Comparison of ENCODE assay signal across 11 cellular contexts in the genomic region with DNA sequence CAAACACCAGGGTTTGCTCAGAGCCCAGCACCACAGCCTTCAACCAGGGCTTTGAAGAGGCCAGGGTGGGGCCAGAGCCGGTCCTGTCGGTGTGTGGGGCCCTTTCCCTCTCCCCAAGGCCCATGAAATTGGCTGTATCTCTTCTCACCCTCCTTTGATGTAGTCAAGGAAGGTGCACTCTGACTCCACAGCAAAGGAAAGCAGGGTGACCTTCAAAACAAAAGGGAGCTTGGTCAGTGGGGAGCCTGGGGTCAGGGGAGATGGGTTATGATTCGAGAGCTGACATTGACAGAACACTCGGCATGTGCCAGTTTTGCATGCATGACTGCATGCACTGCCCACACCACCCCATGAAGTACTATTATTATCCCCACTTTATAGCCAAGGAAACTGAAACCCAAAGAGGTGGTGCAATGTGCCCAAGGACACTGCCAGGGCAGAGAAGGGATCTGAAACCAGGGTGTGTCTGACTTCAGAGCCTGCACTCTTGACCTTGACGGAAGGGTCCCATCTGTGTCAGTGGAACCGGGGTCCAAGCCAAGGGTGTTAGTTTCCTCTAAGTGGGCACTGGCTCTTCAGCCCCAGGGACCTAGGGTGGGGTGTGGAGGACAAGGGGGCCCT. TPM values are rescaled to one million over a fixed set of nuclear protein-coding genes. Genes with fewer than 3 reads are reported as not detected.
A peak's percentile ranks its signal among the peaks of the same experiment; 100 is the strongest.
DNase-seq lines count a peak whose midpoint lies in the region; ATAC-seq, FAIRE-seq and TF ChIP-seq lines count a peak whose summit lies in the region.
"Had no signal": no experiment of that assay in that cellular context is flagged by ENCODE, and none has a peak within 500 bp of the region (broad histone marks: within the 10 kb centered on the region; RNA-seq: fewer than 3 reads in every experiment).

No MANE protein-coding gene starts in this region.

- 15 to 49% (median 28%) methylated on average over 6 of the region's 6 CpGs for WGBS in small intestine, 3 donors

- peak overlapping the region; percentile 76 for H3K27ac Mint-ChIP-seq in activated CD4-positive, alpha-beta T cell treated with anti-CD3 and anti-CD28 coated beads, Interleukin-2, amount 10 ng/mL, durations not matched to agents 7 days and 5 days
- H3K27ac Mint-ChIP-seq in activated T-helper 1 cell treated with anti-CD3 and anti-CD28 coated beads, Interleukin-12 subunit alpha, Interleukin-12 subunit beta, Interleukin-2, Interleukin-4 antibody, amounts not matched to agents 30 ng/mL and 10 ng/mL and 1 ng/mL, durations not matched to agents 14 hours and 24 hours and 36 hours: peak overlapping the region; percentile 61

- no peak overlapping the region for H3K4me3 Mint-ChIP-seq in activated CD4-positive, alpha-beta T cell treated with anti-CD3 and anti-CD28 coated beads, Interleukin-2, amount 10 ng/mL, durations not matched to agents 7 days and 5 days
- H3K4me3 Mint-ChIP-seq in activated T-helper 1 cell treated with anti-CD3 and anti-CD28 coated beads, Interleukin-12 subunit alpha, Interleukin-12 subunit beta, Interleukin-2, Interleukin-4 antibody, amounts not matched to agents 30 ng/mL and 10 ng/mL and 1 ng/mL, durations not matched to agents 14 hours and 24 hours and 36 hours: no peak overlapping the region

- H3K27ac ChIP-seq in small intestine (ENCODE audit: low read depth in 1 of 2, low read length in 1 of 2): peak overlapping the region; percentile 63 to 91

- H3K4me3 ChIP-seq in small intestine (ENCODE audit: low read depth in 1 of 2, low read length in 2 of 2): no peak overlapping the region

- peaks cover 14 to 16% of the 10 kb centered on the region in 2 donors for H3K4me1 ChIP-seq in small intestine (ENCODE audit: control insufficient read depth in 2 of 2, insufficient read depth in 1 of 2, low read depth in 1 of 2, low read length in 1 of 2)

- H3K4me1 Mint-ChIP-seq in activated CD4-positive, alpha-beta T cell treated with anti-CD3 and anti-CD28 coated beads, Interleukin-2, amount 10 ng/mL, durations not matched to agents 7 days and 5 days: peaks cover 62% of the 10 kb centered on the region
- peaks cover 74% of the 10 kb centered on the region for H3K4me1 Mint-ChIP-seq in activated T-helper 1 cell treated with anti-CD3 and anti-CD28 coated beads, Interleukin-12 subunit alpha, Interleukin-12 subunit beta, Interleukin-2, Interleukin-4 antibody, amounts not matched to agents 30 ng/mL and 10 ng/mL and 1 ng/mL, durations not matched to agents 14 hours and 24 hours and 36 hours (ENCODE audit: low read depth)

- H3K36me3 Mint-ChIP-seq in activated CD4-positive, alpha-beta T cell treated with anti-CD3 and anti-CD28 coated beads, Interleukin-2, amount 10 ng/mL, durations not matched to agents 7 days and 5 days (ENCODE audit: low read depth): peaks cover 11% of the 10 kb centered on the region
- H3K36me3 Mint-ChIP-seq in activated T-helper 1 cell treated with anti-CD3 and anti-CD28 coated beads, Interleukin-12 subunit alpha, Interleukin-12 subunit beta, Interleukin-2, Interleukin-4 antibody, amounts not matched to agents 30 ng/mL and 10 ng/mL and 1 ng/mL, durations not matched to agents 14 hours and 24 hours and 36 hours (ENCODE audit: low read depth): peaks cover 8% of the 10 kb centered on the region

- POLR2A ChIA-PET in activated CD4-positive, alpha-beta T cell treated with anti-CD3 and anti-CD28 coated beads, Interleukin-2, amount 10 ng/mL, durations not matched to agents 7 days and 5 days (lab: Charles Lee): no interaction called here

- no peak for DNase-seq in activated CD4-positive, alpha-beta T cell treated with anti-CD3 and anti-CD28 coated beads, Interleukin-2, amount 10 ng/mL, durations not matched to agents 7 days and 5 days
- DNase-seq in activated CD4-positive, alpha-beta T cell treated with anti-CD3 and anti-CD28 coated beads, Interleukin-2, amount 50 U/mL, for 4 hours: no peak
- DNase-seq in activated T-helper 1 cell treated with anti-CD3 and anti-CD28 coated beads, Interleukin-12 subunit alpha, Interleukin-12 subunit beta, Interleukin-2, Interleukin-4 antibody, amounts not matched to agents 30 ng/mL and 10 ng/mL and 1 ng/mL, durations not matched to agents 14 hours and 24 hours and 36 hours (ENCODE audit: low spot score): no peak
- DNase-seq in small intestine (peak; percentile 88), SW 1271 (lab: John Stamatoyannopoulos, UW) (no peak), GM20000 (ENCODE audit: low spot score) (no peak), T1000 (lab: John Stamatoyannopoulos, UW) (no peak)
- DNase-seq: aorta, hippocampal formation had no signal

- H3K9me3 ChIP-seq in small intestine (ENCODE audit: control insufficient read depth, low read depth): no peaks in the 10 kb centered on the region

- CTCF ChIA-PET in activated CD4-positive, alpha-beta T cell treated with anti-CD3 and anti-CD28 coated beads, Interleukin-2, amount 10 ng/mL, durations not matched to agents 7 days and 5 days (lab: Charles Lee): interaction anchor here (0.6 to 4.9 kb wide), 13 partner anchors 9 to 337 kb away, joined by 3 to 45 read pairs (median 4); no protein-coding TSS in a partner anchor

- no peak for FAIRE-seq in small intestine (lab: Jason Lieb, UNC)

- no peaks in the 10 kb centered on the region for H3K27me3 ChIP-seq in small intestine (ENCODE audit: control insufficient read depth in 2 of 2, insufficient read depth in 2 of 2, low read length in 2 of 2)

- no peaks in the 10 kb centered on the region for H3K27me3 Mint-ChIP-seq in activated CD4-positive, alpha-beta T cell treated with anti-CD3 and anti-CD28 coated beads, Interleukin-2, amount 10 ng/mL, durations not matched to agents 7 days and 5 days
- no peaks in the 10 kb centered on the region for H3K27me3 Mint-ChIP-seq in activated T-helper 1 cell treated with anti-CD3 and anti-CD28 coated beads, Interleukin-12 subunit alpha, Interleukin-12 subunit beta, Interleukin-2, Interleukin-4 antibody, amounts not matched to agents 30 ng/mL and 10 ng/mL and 1 ng/mL, durations not matched to agents 14 hours and 24 hours and 36 hours (ENCODE audit: insufficient read depth)

- intact Hi-C loops in activated T-helper 1 cell treated with anti-CD3 and anti-CD28 coated beads, Interleukin-12 subunit alpha, Interleukin-12 subunit beta, Interleukin-2, Interleukin-4 antibody, amounts not matched to agents 30 ng/mL and 10 ng/mL and 1 ng/mL, durations not matched to agents 14 hours and 24 hours and 36 hours (cut with micrococcal nuclease): no loop called here

- H3K9me3 Mint-ChIP-seq in activated CD4-positive, alpha-beta T cell treated with anti-CD3 and anti-CD28 coated beads, Interleukin-2, amount 10 ng/mL, durations not matched to agents 7 days and 5 days: peaks cover 8% of the 10 kb centered on the region
- H3K9me3 Mint-ChIP-seq in activated T-helper 1 cell treated with anti-CD3 and anti-CD28 coated beads, Interleukin-12 subunit alpha, Interleukin-12 subunit beta, Interleukin-2, Interleukin-4 antibody, amounts not matched to agents 30 ng/mL and 10 ng/mL and 1 ng/mL, durations not matched to agents 14 hours and 24 hours and 36 hours: peaks cover 19% of the 10 kb centered on the region

- no peak for TF ChIP-seq CTCF in GM20000 (IDR thresholded peaks at IDR 0.05; ENCODE audit: extremely low read depth, missing control alignments)

- ATAC-seq in HG03439 (IDR thresholded peaks at IDR 0.05; ENCODE audit: unreplicated experiment): peak; percentile 43

- H3K36me3 ChIP-seq in small intestine (ENCODE audit: control insufficient read depth in 2 of 2, insufficient read depth in 2 of 2, low read length in 2 of 2): no peaks in the 10 kb centered on the region

RNA-seq across cellular contexts. Expression of a gene that starts 55.4 kb away (rescaled TPM):
- total RNA-seq in activated CD4-positive, alpha-beta T cell treated with anti-CD3 and anti-CD28 coated beads, Interleukin-2, amount 10 ng/mL, durations not matched to agents 7 days and 5 days: under 1 TPM; 0.08 to 0.15 TPM
- total RNA-seq in activated T-helper 1 cell treated with anti-CD3 and anti-CD28 coated beads, Interleukin-12 subunit alpha, Interleukin-12 subunit beta, Interleukin-2, Interleukin-4 antibody, amounts not matched to agents 30 ng/mL and 10 ng/mL and 1 ng/mL, durations not matched to agents 14 hours and 24 hours and 36 hours: 0.05 and 0.10 TPM in 2 replicates
- under 1 TPM in 2 of 3 donors, not detected in 1; 0.18 to 0.22 TPM for polyA plus RNA-seq in small intestine
- polyA plus RNA-seq: AG04450, aorta had no signal
